In the genomic region with DNA sequence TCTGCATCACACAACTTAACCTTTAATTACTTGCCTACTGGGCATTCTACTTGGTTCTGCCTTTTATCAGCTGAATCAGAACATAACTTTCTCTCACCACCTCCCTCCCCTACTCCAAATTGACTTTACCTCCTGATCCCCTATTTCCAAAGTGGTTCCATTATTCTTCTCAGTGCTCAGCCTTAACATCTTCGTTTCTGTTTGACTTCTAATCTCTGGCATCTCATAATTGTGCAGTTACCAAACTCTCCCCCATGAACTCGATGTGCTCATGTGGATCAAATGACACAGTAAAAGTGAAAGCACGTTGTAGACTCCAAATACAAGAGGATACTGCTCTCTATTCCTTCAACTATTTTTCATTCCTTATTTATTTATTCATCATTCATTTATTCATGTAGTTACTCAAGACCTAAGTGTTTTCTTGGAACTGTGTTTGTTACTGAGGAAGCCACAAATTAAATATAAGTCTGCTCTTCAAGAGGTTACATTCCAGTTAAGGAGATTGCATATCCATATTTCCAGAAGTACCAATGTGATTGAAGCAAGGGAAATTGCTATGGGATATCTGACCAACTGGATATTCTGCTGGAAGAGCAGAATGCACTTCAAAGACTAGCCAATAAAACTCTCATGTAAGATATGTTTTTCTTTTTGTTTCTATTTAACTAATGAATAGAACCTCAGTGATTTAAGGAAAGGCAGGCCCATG, we compare ENCODE assay signal across 2 cellular contexts.
TF ChIP-seq lines count a peak whose summit lies in the region.

No MANE protein-coding gene starts in this region.

TF ChIP-seq in A549, 52 proteins besides CTCF, POLR2A, EP300 and RAD21 (continued from another document):
- no peak for TF ChIP-seq ZSCAN20 (CRISPR knock-in tag; IDR thresholded peaks at IDR 0.05)
- no peak for TF ChIP-seq ZNF302 (CRISPR knock-in tag; IDR thresholded peaks at IDR 0.05)
- TF ChIP-seq RFX5 (IDR thresholded peaks at IDR 0.05) = no peak
- TF ChIP-seq CEBPB (IDR thresholded peaks at IDR 0.05) = no peak

TF ChIP-seq in WTC11, 78 proteins besides CTCF, POLR2A, EP300 and RAD21 (continued from another document):
- TF ChIP-seq, protein P1, sequence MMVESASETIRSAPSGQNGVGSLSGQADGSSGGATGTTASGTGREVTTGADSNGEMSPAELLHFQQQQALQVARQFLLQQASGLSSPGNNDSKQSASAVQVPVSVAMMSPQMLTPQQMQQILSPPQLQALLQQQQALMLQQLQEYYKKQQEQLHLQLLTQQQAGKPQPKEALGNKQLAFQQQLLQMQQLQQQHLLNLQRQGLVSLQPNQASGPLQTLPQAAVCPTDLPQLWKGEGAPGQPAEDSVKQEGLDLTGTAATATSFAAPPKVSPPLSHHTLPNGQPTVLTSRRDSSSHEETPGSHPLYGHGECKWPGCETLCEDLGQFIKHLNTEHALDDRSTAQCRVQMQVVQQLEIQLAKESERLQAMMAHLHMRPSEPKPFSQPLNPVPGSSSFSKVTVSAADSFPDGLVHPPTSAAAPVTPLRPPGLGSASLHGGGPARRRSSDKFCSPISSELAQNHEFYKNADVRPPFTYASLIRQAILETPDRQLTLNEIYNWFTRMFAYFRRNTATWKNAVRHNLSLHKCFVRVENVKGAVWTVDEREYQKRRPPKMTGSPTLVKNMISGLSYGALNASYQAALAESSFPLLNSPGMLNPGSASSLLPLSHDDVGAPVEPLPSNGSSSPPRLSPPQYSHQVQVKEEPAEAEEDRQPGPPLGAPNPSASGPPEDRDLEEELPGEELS (CRISPR knock-in tag; IDR thresholded peaks at IDR 0.05) = no peak
- TF ChIP-seq, protein P2, sequence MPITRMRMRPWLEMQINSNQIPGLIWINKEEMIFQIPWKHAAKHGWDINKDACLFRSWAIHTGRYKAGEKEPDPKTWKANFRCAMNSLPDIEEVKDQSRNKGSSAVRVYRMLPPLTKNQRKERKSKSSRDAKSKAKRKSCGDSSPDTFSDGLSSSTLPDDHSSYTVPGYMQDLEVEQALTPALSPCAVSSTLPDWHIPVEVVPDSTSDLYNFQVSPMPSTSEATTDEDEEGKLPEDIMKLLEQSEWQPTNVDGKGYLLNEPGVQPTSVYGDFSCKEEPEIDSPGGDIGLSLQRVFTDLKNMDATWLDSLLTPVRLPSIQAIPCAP (CRISPR knock-in tag; IDR thresholded peaks at IDR 0.05) = no peak
- no peak for TF ChIP-seq MXD4 (CRISPR knock-in tag; IDR thresholded peaks at IDR 0.05; ENCODE audit: borderline replicate concordance)
